ENCODE assay signal across 13 cellular contexts in the genomic region with DNA sequence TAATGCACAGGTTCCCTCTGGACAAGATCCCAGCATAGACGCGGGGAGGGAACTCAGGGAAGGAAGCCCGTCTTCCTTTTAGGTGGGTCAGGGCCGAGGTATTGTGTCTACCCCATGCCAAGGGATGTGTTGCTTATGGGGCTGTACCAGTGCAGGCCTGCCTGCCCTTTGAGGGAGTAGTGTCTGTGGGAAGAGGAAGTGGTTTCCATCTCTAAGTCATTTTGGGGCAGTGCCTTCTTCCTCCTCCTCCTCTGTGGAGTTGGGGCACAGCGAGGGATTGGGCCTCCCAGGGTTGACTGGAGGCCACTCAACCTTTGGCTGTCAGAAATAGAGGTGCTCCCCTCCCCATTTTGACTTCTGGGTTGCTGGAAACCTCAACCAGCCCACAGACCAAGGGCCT. TPM values are rescaled to one million over a fixed set of nuclear protein-coding genes. Genes with fewer than 3 reads are reported as not detected.
DNase-seq lines count a peak whose midpoint lies in the region; ATAC-seq and TF ChIP-seq lines count a peak whose summit lies in the region.
"Had no signal": no experiment of that assay in that cellular context is flagged by ENCODE, and none has a peak within 500 bp of the region (broad histone marks: within the 10 kb centered on the region; RNA-seq: fewer than 3 reads in every experiment).

No MANE protein-coding gene starts in this region.

- ATAC-seq in stimulated activated naive CD8-positive, alpha-beta T cell treated with anti-CD3 and anti-CD28 coated beads, Interleukin-15, amount 100 ng/mL, for 72 hours, result no peak
- ATAC-seq in HG03442 (IDR thresholded peaks at IDR 0.05; ENCODE audit: unreplicated experiment), result no peak
- ATAC-seq: left cardiac atrium, pancreas had no signal

- H3K27ac Mint-ChIP-seq in activated CD4-positive, alpha-beta T cell treated with anti-CD3 and anti-CD28 coated beads, Interleukin-2, amount 10 ng/mL, durations not matched to agents 24 days and 14 days, result peak overlapping the region; percentile 76
- H3K27ac Mint-ChIP-seq in stimulated activated naive CD8-positive, alpha-beta T cell treated with anti-CD3 and anti-CD28 coated beads, Interleukin-15, amount 100 ng/mL, for 72 hours, result peak overlapping the region in 1 of 2 donors; percentile 69

- no peak overlapping the region for H3K4me3 ChIP-seq in dorsolateral prefrontal cortex
- H3K4me3 ChIP-seq: pancreas had no signal

- TF ChIP-seq CTCF in dorsolateral prefrontal cortex (IDR thresholded peaks at IDR 0.05 in 54 of 56, conservative IDR thresholded peaks at IDR 0.05 in 2 of 56; ENCODE audit: low read depth in 1 of 56, partially characterized antibody in 56 of 56), result no peak

- no peaks in the 10 kb centered on the region for H3K9me3 Mint-ChIP-seq in activated CD4-positive, alpha-beta T cell treated with anti-CD3 and anti-CD28 coated beads, Interleukin-2, amount 10 ng/mL, durations not matched to agents 24 days and 14 days
- no peaks in the 10 kb centered on the region for H3K9me3 Mint-ChIP-seq in stimulated activated naive CD8-positive, alpha-beta T cell treated with anti-CD3 and anti-CD28 coated beads, Interleukin-15, amount 100 ng/mL, for 72 hours

- intact Hi-C loops in activated CD4-positive, alpha-beta T cell treated with anti-CD3 and anti-CD28 coated beads, Interleukin-2, amount 10 ng/mL, durations not matched to agents 24 days and 14 days (cut with micrococcal nuclease), result loop anchor here (1.0 kb wide), 1 partner anchor 8 kb away; no protein-coding TSS in a partner anchor
- intact Hi-C loops in dorsolateral prefrontal cortex (cut with DNase I), result no loop called here

- peak overlapping the region; percentile 28 for H3K4me3 Mint-ChIP-seq in activated CD4-positive, alpha-beta T cell treated with anti-CD3 and anti-CD28 coated beads, Interleukin-2, amount 10 ng/mL, durations not matched to agents 24 days and 14 days
- peak overlapping the region; percentile 12 to 62 for H3K4me3 Mint-ChIP-seq in stimulated activated naive CD8-positive, alpha-beta T cell treated with anti-CD3 and anti-CD28 coated beads, Interleukin-15, amount 100 ng/mL, for 72 hours

- peaks cover 61% of the 10 kb centered on the region for H3K4me1 Mint-ChIP-seq in activated CD4-positive, alpha-beta T cell treated with anti-CD3 and anti-CD28 coated beads, Interleukin-2, amount 10 ng/mL, durations not matched to agents 24 days and 14 days
- H3K4me1 Mint-ChIP-seq in stimulated activated naive CD8-positive, alpha-beta T cell treated with anti-CD3 and anti-CD28 coated beads, Interleukin-15, amount 100 ng/mL, for 72 hours, result peaks cover 81% of the 10 kb centered on the region

- H3K27ac ChIP-seq in dorsolateral prefrontal cortex, result peak overlapping the region in 39 of 59 donors; percentile 11 to 82 (median 53)
- H3K27ac ChIP-seq: pancreas had no signal

- peaks cover 41% of the 10 kb centered on the region for H3K36me3 Mint-ChIP-seq in activated CD4-positive, alpha-beta T cell treated with anti-CD3 and anti-CD28 coated beads, Interleukin-2, amount 10 ng/mL, durations not matched to agents 24 days and 14 days (ENCODE audit: low read depth)

- no peaks in the 10 kb centered on the region for H3K27me3 Mint-ChIP-seq in activated CD4-positive, alpha-beta T cell treated with anti-CD3 and anti-CD28 coated beads, Interleukin-2, amount 10 ng/mL, durations not matched to agents 24 days and 14 days
- H3K27me3 Mint-ChIP-seq in stimulated activated naive CD8-positive, alpha-beta T cell treated with anti-CD3 and anti-CD28 coated beads, Interleukin-15, amount 100 ng/mL, for 72 hours, result no peaks in the 10 kb centered on the region

- DNase-seq in activated CD4-positive, alpha-beta T cell treated with anti-CD3 and anti-CD28 coated beads, Interleukin-2, amount 10 ng/mL, durations not matched to agents 24 days and 14 days, result no peak
- DNase-seq in activated CD4-positive, alpha-beta T cell treated with anti-CD3 and anti-CD28 coated beads, Interleukin-2, amount 50 U/mL, for 4 hours, result no peak
- peak; percentile 91 for DNase-seq in SKM-1 treated with dmso at 0.1 percent for 144 hours (lab: John Stamatoyannopoulos, UW; ENCODE audit: unreplicated experiment)
- no peak for DNase-seq in dorsolateral prefrontal cortex
- no peak for DNase-seq in stimulated activated naive CD8-positive, alpha-beta T cell treated with anti-CD3 and anti-CD28 coated beads, Interleukin-15, amount 100 ng/mL, for 72 hours
- DNase-seq in SHP77 treated with DMSO at 0.1 percent for 48 hours (lab: John Stamatoyannopoulos, UW), result no peak
- DNase-seq in NCI-H1694 (lab: John Stamatoyannopoulos, UW), result no peak
- DNase-seq: left cardiac atrium; NCI-H82; pancreas; stimulated activated naive CD4-positive, alpha-beta T cell treated with Interleukin-2 at 50 U/mL for 16 hours had no signal

- H3K27me3 ChIP-seq in dorsolateral prefrontal cortex, result no peaks in the 10 kb centered on the region
- H3K27me3 ChIP-seq: pancreas had no signal

RNA-seq across cellular contexts. Expression of a gene that starts 26.5 kb away (rescaled TPM):
- total RNA-seq in activated CD4-positive, alpha-beta T cell treated with anti-CD3 and anti-CD28 coated beads, Interleukin-2, amount 10 ng/mL, durations not matched to agents 24 days and 14 days, result 0.23 and 0.38 TPM in 2 replicates
- 1 to 10 TPM in 4 of 120 experiments, under 1 TPM in 18, not detected in 98; 0.48 to 1.7 (median 0.75) TPM for total RNA-seq in dorsolateral prefrontal cortex
- total RNA-seq: A673 had no signal

RNA-seq across cellular contexts. Expression of a gene that starts 29.1 kb away (rescaled TPM):
- 24.0 and 26.2 TPM in 2 replicates for total RNA-seq in activated CD4-positive, alpha-beta T cell treated with anti-CD3 and anti-CD28 coated beads, Interleukin-2, amount 10 ng/mL, durations not matched to agents 24 days and 14 days
- total RNA-seq in dorsolateral prefrontal cortex, result 10 to 100 TPM; 10.4 to 38.8 (median 22.5) TPM

RNA-seq across cellular contexts. Expression of a gene that starts 50.4 kb away (rescaled TPM):
- 139 and 142 TPM in 2 replicates for total RNA-seq in activated CD4-positive, alpha-beta T cell treated with anti-CD3 and anti-CD28 coated beads, Interleukin-2, amount 10 ng/mL, durations not matched to agents 24 days and 14 days
- 10 to 100 TPM in 12 of 120 experiments, 1 to 10 TPM in 108; 1.0 to 12.6 (median 6.7) TPM for total RNA-seq in dorsolateral prefrontal cortex

Comparison
In these comparisons a context has a peak if more than half of its experiments do, and no peak if none do; other contexts are left out.
1. RNA of a gene that starts 50.4 kb away (total RNA-seq): 139 to 142 TPM in activated CD4-positive, alpha-beta T cell treated with anti-CD3 and anti-CD28 coated beads, Interleukin-2, amount 10 ng/mL, durations not matched to agents 24 days and 14 days; 1.0 to 12.6 TPM in dorsolateral prefrontal cortex; every median in the first group is over 10 times any median in the second.